Comparison of ENCODE assay signal across 9 cellular contexts in genomic region chr1:208086116-208086515, GRCh38.
DNase-seq lines count a peak whose midpoint lies in the region; ATAC-seq, FAIRE-seq and TF ChIP-seq lines count a peak whose summit lies in the region.
"Had no signal": no experiment of that assay in that cellular context is flagged by ENCODE, and none has a peak within 500 bp of the region (broad histone marks: within the 10 kb centered on the region; RNA-seq: fewer than 3 reads in every experiment).

No MANE protein-coding gene starts in this region.

- intact Hi-C loops in kidney (cut with DNase I), result no loop called here

- peaks cover 4% of the 10 kb centered on the region for H3K27me3 Mint-ChIP-seq in T-helper 1 cell treated with Interleukin-12 subunit alpha and Interleukin-12 subunit beta and Interleukin-4 antibody, amounts not matched to agents 30 μg/mL and 1 μg/mL, for 36 hours (ENCODE audit: low read depth)
- H3K27me3 Mint-ChIP-seq in stimulated activated memory B cell treated with anti-CD40 and anti-IgM and Interleukin-4, amounts not matched to agents 10 μg/mL and 1 μg/mL and 100 μg/mL, for 72 hours, result peaks cover 16% of the 10 kb centered on the region

- H3K4me1 ChIP-seq in foreskin keratinocyte, result peaks cover 19% of the 10 kb centered on the region
- H3K4me1 ChIP-seq in kidney (ENCODE audit: control insufficient read depth in 1 of 2, insufficient read depth in 1 of 2, low read depth in 1 of 2, low read length in 2 of 2), result peaks cover 3 to 6% of the 10 kb centered on the region in 2 donors

- no peaks in the 10 kb centered on the region for H3K36me3 Mint-ChIP-seq in T-helper 1 cell treated with Interleukin-12 subunit alpha and Interleukin-12 subunit beta and Interleukin-4 antibody, amounts not matched to agents 30 μg/mL and 1 μg/mL, for 36 hours (ENCODE audit: low read depth)
- no peaks in the 10 kb centered on the region for H3K36me3 Mint-ChIP-seq in stimulated activated memory B cell treated with anti-CD40 and anti-IgM and Interleukin-4, amounts not matched to agents 10 μg/mL and 1 μg/mL and 100 μg/mL, for 72 hours

- no peak for DNase-seq in T-helper 1 cell
- DNase-seq in foreskin keratinocyte, result peak; percentile 93 to 96
- no peak for DNase-seq in NCI-H128 (lab: John Stamatoyannopoulos, UW; ENCODE audit: unreplicated experiment)
- no peak for DNase-seq in kidney
- DNase-seq: SW 1271 had no signal

- FAIRE-seq in kidney (lab: Jason Lieb, UNC), result no peak

- peak overlapping the region in 1 of 2 donors; percentile 46 for H3K4me3 ChIP-seq in kidney (ENCODE audit: low read length in 2 of 2)

- H3K4me3 Mint-ChIP-seq in T-helper 1 cell treated with Interleukin-12 subunit alpha and Interleukin-12 subunit beta and Interleukin-4 antibody, amounts not matched to agents 30 μg/mL and 1 μg/mL, for 36 hours, result peak overlapping the region; percentile 66
- peak overlapping the region; percentile 61 for H3K4me3 Mint-ChIP-seq in stimulated activated memory B cell treated with anti-CD40 and anti-IgM and Interleukin-4, amounts not matched to agents 10 μg/mL and 1 μg/mL and 100 μg/mL, for 72 hours

- no peaks in the 10 kb centered on the region for H3K36me3 ChIP-seq in kidney (ENCODE audit: control insufficient read depth in 1 of 2, insufficient read depth in 2 of 2, low read length in 2 of 2)

- H3K27me3 ChIP-seq in foreskin keratinocyte, result no peaks in the 10 kb centered on the region

- no peaks in the 10 kb centered on the region for H3K9me3 Mint-ChIP-seq in T-helper 1 cell treated with Interleukin-12 subunit alpha and Interleukin-12 subunit beta and Interleukin-4 antibody, amounts not matched to agents 30 μg/mL and 1 μg/mL, for 36 hours
- H3K9me3 Mint-ChIP-seq in stimulated activated memory B cell treated with anti-CD40 and anti-IgM and Interleukin-4, amounts not matched to agents 10 μg/mL and 1 μg/mL and 100 μg/mL, for 72 hours, result no peaks in the 10 kb centered on the region

- ATAC-seq in foreskin keratinocyte (peak; percentile 72), HG03565 (IDR thresholded peaks at IDR 0.05; ENCODE audit: unreplicated experiment) (no peak)
- no peak for ATAC-seq in stimulated activated memory B cell treated with anti-CD40 and anti-IgM and Interleukin-4, amounts not matched to agents 10 μg/mL and 1 μg/mL and 100 μg/mL, for 72 hours

- H3K4me1 Mint-ChIP-seq in T-helper 1 cell treated with Interleukin-12 subunit alpha and Interleukin-12 subunit beta and Interleukin-4 antibody, amounts not matched to agents 30 μg/mL and 1 μg/mL, for 36 hours (ENCODE audit: low read depth), result peaks cover 16% of the 10 kb centered on the region
- peaks cover 15% of the 10 kb centered on the region for H3K4me1 Mint-ChIP-seq in stimulated activated memory B cell treated with anti-CD40 and anti-IgM and Interleukin-4, amounts not matched to agents 10 μg/mL and 1 μg/mL and 100 μg/mL, for 72 hours

- H3K9ac ChIP-seq in kidney (ENCODE audit: low read length in 2 of 2), result no peak overlapping the region

- TF ChIP-seq CTCF in VCaP (conservative IDR thresholded peaks at IDR 0.05) (no peak), foreskin keratinocyte (conservative IDR thresholded peaks at IDR 0.05) (no peak), kidney (IDR thresholded peaks at IDR 0.05; ENCODE audit: borderline replicate concordance, extremely low read depth, insufficient read depth) (no peak)

- H3K9me3 ChIP-seq in kidney (ENCODE audit: control insufficient read depth in 1 of 2, low read length in 2 of 2), result no peaks in the 10 kb centered on the region

- H3K27ac Mint-ChIP-seq in T-helper 1 cell treated with Interleukin-12 subunit alpha and Interleukin-12 subunit beta and Interleukin-4 antibody, amounts not matched to agents 30 μg/mL and 1 μg/mL, for 36 hours, result peak overlapping the region; percentile 60
- peak overlapping the region; percentile 74 for H3K27ac Mint-ChIP-seq in stimulated activated memory B cell treated with anti-CD40 and anti-IgM and Interleukin-4, amounts not matched to agents 10 μg/mL and 1 μg/mL and 100 μg/mL, for 72 hours

- H3K27ac ChIP-seq in VCaP (peak overlapping the region; percentile 57), foreskin keratinocyte (peak overlapping the region; percentile 35), kidney (ENCODE audit: low read depth in 2 of 2, low read length in 2 of 2) (no peak overlapping the region)

Comparison
In these comparisons a context has a peak if more than half of its experiments do, and no peak if none do; other contexts are left out.
1. DNase-seq: peak in foreskin keratinocyte (2 of 2); none in T-helper 1 cell (0 of 5), NCI-H128 (single experiment) and kidney (single experiment).
2. H3K27ac ChIP-seq: peak in VCaP (single experiment) and foreskin keratinocyte (single experiment); none in kidney (0 of 2).